Comparison of ENCODE assay signal across 17 cellular contexts in the genomic region with DNA sequence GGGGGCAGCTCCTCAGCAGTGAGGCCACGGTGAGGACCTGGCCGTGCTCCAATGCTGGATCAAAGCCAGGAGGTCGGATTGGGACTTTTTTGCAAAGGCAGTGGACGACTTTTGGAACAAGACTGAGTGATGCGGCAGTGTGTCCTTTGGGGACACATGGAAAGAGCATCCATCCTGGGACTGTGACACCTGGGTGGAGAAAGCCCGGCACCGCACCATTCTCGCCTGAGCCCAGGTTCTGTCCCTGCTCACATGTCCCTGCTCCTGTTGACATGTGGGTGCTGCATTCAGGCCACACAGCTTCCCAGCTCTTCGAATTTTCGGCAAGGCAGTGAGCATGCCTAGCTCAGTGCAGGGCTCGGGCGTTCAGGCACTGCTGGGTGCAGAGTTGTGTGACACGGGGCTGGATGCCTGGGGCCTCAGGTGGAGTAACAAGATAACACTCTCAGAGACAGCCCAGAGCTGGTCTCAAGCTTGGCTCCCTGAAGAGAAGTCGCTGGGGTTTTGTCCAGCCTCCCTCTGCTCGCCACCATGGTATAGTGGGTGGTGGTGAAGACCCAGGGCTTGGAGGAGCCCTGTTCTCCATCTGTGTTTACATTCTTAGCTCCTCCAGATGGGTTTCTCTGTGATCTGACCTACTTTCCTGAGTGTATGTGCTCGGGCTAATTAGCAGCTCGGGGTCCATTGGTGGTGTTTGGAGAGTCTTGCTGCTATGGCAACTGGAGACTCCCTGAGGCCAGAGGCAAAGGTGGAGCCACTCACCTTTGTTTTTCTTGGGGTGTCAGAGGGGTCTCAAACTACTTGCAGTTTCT.
DNase-seq lines count a peak whose midpoint lies in the region; ATAC-seq and TF ChIP-seq lines count a peak whose summit lies in the region.
"Had no signal": no experiment of that assay in that cellular context is flagged by ENCODE, and none has a peak within 500 bp of the region (broad histone marks: within the 10 kb centered on the region; RNA-seq: fewer than 3 reads in every experiment).

No MANE protein-coding gene starts in this region.

- TF ChIP-seq CTCF in endodermal cell (conservative IDR thresholded peaks at IDR 0.05), result no peak
- no peak for TF ChIP-seq CTCF in psoas muscle (IDR thresholded peaks at IDR 0.05)
- TF ChIP-seq CTCF in vagina (IDR thresholded peaks at IDR 0.05), result no peak

- no peak for TF ChIP-seq POLR2A in vagina (IDR thresholded peaks at IDR 0.05)

- in situ Hi-C loops in ACHN (cut with HindIII; ENCODE audit: low pct_ligation_motif_present, low pct_unique_long_range_greater_than_20kb, low sequenced_read_pairs), result no loop called here

- no peak overlapping the region for H3K27ac Mint-ChIP-seq in endodermal cell
- H3K27ac Mint-ChIP-seq: activated T-helper 17 cell treated with anti-CD3 and anti-CD28 coated beads, Interleukin-2, amount 50 U/mL, for 72 hours; CD4-positive, CD25-positive, alpha-beta regulatory T cell; stimulated activated naive B cell treated with anti-CD40 and anti-IgM and Interleukin-4, amounts not matched to agents 10 μg/mL and 1 μg/mL and 100 μg/mL, for 72 hours; T-helper 1 cell treated with Interleukin-12 subunit alpha and Interleukin-12 subunit beta and Interleukin-4 antibody, amounts not matched to agents 30 μg/mL and 1 μg/mL, for 36 hours had no signal

- peaks cover 2% of the 10 kb centered on the region for H3K36me3 Mint-ChIP-seq in endodermal cell (ENCODE audit: low read depth)
- H3K36me3 Mint-ChIP-seq: CD4-positive, CD25-positive, alpha-beta regulatory T cell; stimulated activated naive B cell treated with anti-CD40 and anti-IgM and Interleukin-4, amounts not matched to agents 10 μg/mL and 1 μg/mL and 100 μg/mL, for 72 hours had no signal

- ATAC-seq in psoas muscle, result no peak
- ATAC-seq in GM18520 (IDR thresholded peaks at IDR 0.05; ENCODE audit: unreplicated experiment), result no peak
- ATAC-seq: activated T-helper 17 cell treated with anti-CD3 and anti-CD28 coated beads, Interleukin-2, amount 50 U/mL, for 72 hours; left lobe of liver; stimulated activated naive B cell treated with anti-CD40 and anti-IgM and Interleukin-4, amounts not matched to agents 10 μg/mL and 1 μg/mL and 100 μg/mL, for 72 hours had no signal

- no peak overlapping the region for H3K4me3 Mint-ChIP-seq in endodermal cell
- H3K4me3 Mint-ChIP-seq: activated T-helper 17 cell treated with anti-CD3 and anti-CD28 coated beads, Interleukin-2, amount 50 U/mL, for 72 hours; CD4-positive, CD25-positive, alpha-beta regulatory T cell; stimulated activated naive B cell treated with anti-CD40 and anti-IgM and Interleukin-4, amounts not matched to agents 10 μg/mL and 1 μg/mL and 100 μg/mL, for 72 hours; T-helper 1 cell treated with Interleukin-12 subunit alpha and Interleukin-12 subunit beta and Interleukin-4 antibody, amounts not matched to agents 30 μg/mL and 1 μg/mL, for 36 hours had no signal

- H3K4me1 Mint-ChIP-seq in endodermal cell, result peaks cover 34% of the 10 kb centered on the region
- H3K4me1 Mint-ChIP-seq: activated T-helper 17 cell treated with anti-CD3 and anti-CD28 coated beads, Interleukin-2, amount 50 U/mL, for 72 hours had no signal

- peaks cover 1% of the 10 kb centered on the region for H3K27me3 ChIP-seq in endodermal cell (ENCODE audit: control insufficient read depth, insufficient read depth, low read length, poor library complexity, severe bottlenecking)
- no peaks in the 10 kb centered on the region for H3K27me3 ChIP-seq in psoas muscle (ENCODE audit: insufficient read depth in 3 of 3, low read length in 2 of 3)
- no peaks in the 10 kb centered on the region for H3K27me3 ChIP-seq in vagina

- H3K4me1 ChIP-seq in endodermal cell (ENCODE audit: control insufficient read depth, insufficient read depth, low read length) (peaks cover 7% of the 10 kb centered on the region), psoas muscle (peaks cover 39% of the 10 kb centered on the region), vagina (peaks cover 35% of the 10 kb centered on the region)

- H3K9me3 ChIP-seq in endodermal cell (ENCODE audit: control insufficient read depth, low read length) (no peaks in the 10 kb centered on the region), psoas muscle (no peaks in the 10 kb centered on the region), vagina (no peaks in the 10 kb centered on the region)
- H3K9me3 ChIP-seq: A549 had no signal

- no peaks in the 10 kb centered on the region for H3K9me3 Mint-ChIP-seq in endodermal cell
- H3K9me3 Mint-ChIP-seq: activated T-helper 17 cell treated with anti-CD3 and anti-CD28 coated beads, Interleukin-2, amount 50 U/mL, for 72 hours; CD4-positive, CD25-positive, alpha-beta regulatory T cell; T-helper 1 cell treated with Interleukin-12 subunit alpha and Interleukin-12 subunit beta and Interleukin-4 antibody, amounts not matched to agents 30 μg/mL and 1 μg/mL, for 36 hours had no signal

- no peaks in the 10 kb centered on the region for H3K36me3 ChIP-seq in endodermal cell (ENCODE audit: control insufficient read depth, insufficient read depth, low read length)
- peaks cover 0 to 33% of the 10 kb centered on the region in 2 donors for H3K36me3 ChIP-seq in psoas muscle (ENCODE audit: insufficient read depth in 1 of 2, low read depth in 1 of 2)
- H3K36me3 ChIP-seq in vagina, result no peaks in the 10 kb centered on the region

- H3K4me3 ChIP-seq in endodermal cell (ENCODE audit: low read length) (no peak overlapping the region), psoas muscle (no peak overlapping the region), vagina (no peak overlapping the region)
- H3K4me3 ChIP-seq: A549 had no signal

- H3K9ac ChIP-seq in endodermal cell (ENCODE audit: extremely low read depth, low read length, poor library complexity, severe bottlenecking), result no peak overlapping the region

- 88 to 90% methylated on average over 14 to 17 of the region's 17 CpGs for WGBS in endodermal cell (ENCODE audit: insufficient coverage in 1 of 2, insufficient read length in 1 of 2), 2 experiments
- 64 to 72% (median 68%) methylated on average over 17 of the region's 17 CpGs for WGBS in psoas muscle, 3 donors

- peaks cover 4% of the 10 kb centered on the region for H3K27me3 Mint-ChIP-seq in endodermal cell (ENCODE audit: insufficient read depth)

- DNase-seq in NCI-H1417 (lab: John Stamatoyannopoulos, UW) (peak; percentile 11 to 77 (median 49)), NCI-H1417 treated with DMSO at 0.1 percent for 48 hours (lab: John Stamatoyannopoulos, UW) (no peak), NCI-H2171 (lab: John Stamatoyannopoulos, UW) (peak; percentile 39), endodermal cell (peak; percentile 53), psoas muscle (no peak), vagina (ENCODE audit: extremely low spot score in 2 of 2) (no peak), ACHN (no peak)
- DNase-seq: CD4-positive, CD25-positive, alpha-beta regulatory T cell; central memory CD4-positive, alpha-beta T cell; Kasumi-1; NCI-H2081 treated with DMSO at 0.1 percent for 48 hours; stimulated activated naive B cell treated with anti-CD40 and anti-IgM and Interleukin-4, amounts not matched to agents 10 μg/mL and 1 μg/mL and 100 μg/mL, for 72 hours had no signal

- intact Hi-C loops in psoas muscle (cut with DNase I), result no loop called here
- intact Hi-C loops in vagina (cut with DNase I), result no loop called here

- no peak overlapping the region for H3K27ac ChIP-seq in endodermal cell (ENCODE audit: low read depth, low read length)
- peak overlapping the region; percentile 46 for H3K27ac ChIP-seq in psoas muscle
- no peak overlapping the region for H3K27ac ChIP-seq in vagina
- H3K27ac ChIP-seq: A549 had no signal

Comparison
In these comparisons a context has a peak if more than half of its experiments do, and no peak if none do; other contexts are left out.
1. DNase-seq: peak in NCI-H1417 (3 of 3), NCI-H2171 (single experiment) and endodermal cell (single experiment); none in NCI-H1417 treated with DMSO at 0.1 percent for 48 hours (single experiment), psoas muscle (0 of 2), vagina (0 of 2) and ACHN (single experiment).